In the genomic region with DNA sequence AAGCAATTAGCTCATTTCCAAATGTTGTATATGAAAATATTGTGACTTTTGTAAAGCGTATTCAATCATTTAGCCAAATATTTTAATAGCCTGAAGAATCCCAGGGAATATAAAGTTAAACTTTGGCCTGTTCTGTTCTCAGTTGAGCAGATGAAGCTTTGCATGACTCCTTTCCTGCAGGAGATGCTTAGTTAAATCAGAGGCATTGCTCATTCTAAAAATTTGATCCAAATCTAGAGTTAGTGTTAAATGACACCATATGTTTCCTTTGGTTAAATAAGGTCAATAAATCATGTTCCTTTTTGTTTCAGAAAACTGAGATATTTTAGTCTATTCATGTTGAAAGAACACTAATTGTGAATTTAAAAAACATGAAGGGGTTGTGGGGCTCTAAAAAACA, we compare ENCODE assay signal across 26 cellular contexts.
"Had no signal": no experiment of that assay in that cellular context is flagged by ENCODE, and none has a peak within 500 bp of the region (broad histone marks: within the 10 kb centered on the region; RNA-seq: fewer than 3 reads in every experiment).

No MANE protein-coding gene starts in this region.

- H3K4me1 ChIP-seq: breast epithelium, prostate gland had no signal

- H3K4me3 ChIP-seq: breast epithelium, dorsolateral prefrontal cortex, esophagus squamous epithelium, left lung, lung, ovary, prostate gland, spleen had no signal

- H3K27ac ChIP-seq: breast epithelium, dorsolateral prefrontal cortex, esophagus squamous epithelium, left lung, ovary, prostate gland, spleen had no signal

- ATAC-seq: activated CD4-positive, alpha-beta T cell treated with anti-CD3 and anti-CD28 coated beads for 36 hours; activated T-helper 17 cell treated with anti-CD3 and anti-CD28 coated beads, Interleukin-2, amount 50 U/mL, for 72 hours; effector memory CD8-positive, alpha-beta T cell; left lung; natural killer cell had no signal

- H3K27me3 ChIP-seq: breast epithelium, esophagus squamous epithelium, ovary had no signal

- H3K9me3 ChIP-seq: breast epithelium, esophagus squamous epithelium, left lung, ovary, prostate gland, spleen had no signal

- FAIRE-seq: colon, endothelial cell of umbilical vein had no signal

- DNase-seq: activated B cell treated with CpG ODN at 0.5 μM for 24 hours; activated CD4-positive, alpha-beta T cell treated with anti-CD3 and anti-CD28 coated beads for 36 hours; activated CD4-positive, alpha-beta T cell treated with anti-CD3 and anti-CD28 coated beads, Interleukin-2, amount 50 U/mL, for 4 hours; activated CD8-positive, alpha-beta memory T cell treated with anti-CD3 and anti-CD28 coated beads for 24 hours; activated CD8-positive, alpha-beta memory T cell treated with anti-CD3 and anti-CD28 coated beads, Interleukin-2, amount 50 U/mL, for 4 hours; activated naive CD4-positive, alpha-beta T cell; activated T-cell treated with anti-CD3 and anti-CD28 coated beads, Interleukin-2, amount 50 U/mL, for 24 hours; dorsolateral prefrontal cortex; effector memory CD8-positive, alpha-beta T cell; esophagus squamous epithelium; foreskin melanocyte; immature natural killer cell; left lung; midbrain; natural killer cell; ovary; spleen; stimulated activated CD4-positive, alpha-beta T cell treated with anti-CD3 and anti-CD28 coated beads, Interleukin-4, amount 100 ng/mL, for 24 hours; stimulated activated naive CD4-positive, alpha-beta T cell treated with Interleukin-2 at 50 U/mL for 16 hours; T1000 had no signal

- H3K36me3 ChIP-seq: breast epithelium, esophagus squamous epithelium, left lung, ovary, prostate gland, spleen had no signal
